ENCODE assay signal across 2 cellular contexts in genomic region chr11:110424775-110425444, GRCh38.
A peak's percentile ranks its signal among the peaks of the same experiment; 100 is the strongest.
TF ChIP-seq lines count a peak whose summit lies in the region.

No MANE protein-coding gene starts in this region.

TF ChIP-seq in IMR-90, 13 proteins besides CTCF, POLR2A, EP300 and RAD21:
- TF ChIP-seq CHD1 (IDR thresholded peaks at IDR 0.05; ENCODE audit: low read depth, low read length) = no peak
- TF ChIP-seq NFE2L2 (IDR thresholded peaks at IDR 0.05; ENCODE audit: low read depth, low read length) = no peak
- TF ChIP-seq SMC3 (IDR thresholded peaks at IDR 0.05; ENCODE audit: low read depth, low read length) = no peak
- TF ChIP-seq BHLHE40 (IDR thresholded peaks at IDR 0.05; ENCODE audit: low read depth, low read length) = no peak
- no peak for TF ChIP-seq ELK1 (IDR thresholded peaks at IDR 0.05; ENCODE audit: borderline replicate concordance, low read depth, low read length)
- no peak for TF ChIP-seq RCOR1 (IDR thresholded peaks at IDR 0.05; ENCODE audit: insufficient replicate concordance, low read length)
- no peak for TF ChIP-seq CEBPB (IDR thresholded peaks at IDR 0.05; ENCODE audit: low read depth, low read length)
- no peak for TF ChIP-seq FOS (IDR thresholded peaks at IDR 0.05; ENCODE audit: low read depth, low read length)
- no peak for TF ChIP-seq MXI1 (IDR thresholded peaks at IDR 0.05; ENCODE audit: borderline replicate concordance, low read depth, low read length)
- TF ChIP-seq MAZ (IDR thresholded peaks at IDR 0.05; ENCODE audit: borderline replicate concordance, low read depth, low read length) = no peak
- no peak for TF ChIP-seq MAFK (IDR thresholded peaks at IDR 0.05; ENCODE audit: low read depth, low read length)
- TF ChIP-seq USF2 (IDR thresholded peaks at IDR 0.05; ENCODE audit: low read depth, low read length) = no peak
- no peak for TF ChIP-seq RFX5 (IDR thresholded peaks at IDR 0.05; ENCODE audit: low read depth, low read length)
TF ChIP-seq in IMR-90: peak in this region for 0.

TF ChIP-seq in HepG2, 621 proteins besides CTCF, POLR2A, EP300 and RAD21:
- no peak for TF ChIP-seq PPARG (CRISPR knock-in tag; conservative IDR thresholded peaks at IDR 0.05)
- no peak for TF ChIP-seq ZNF225 (CRISPR knock-in tag; IDR thresholded peaks at IDR 0.05)
- TF ChIP-seq RARA (CRISPR knock-in tag; IDR thresholded peaks at IDR 0.05) = peak; percentile 59
- TF ChIP-seq ZNF747 (CRISPR knock-in tag; IDR thresholded peaks at IDR 0.05; ENCODE audit: borderline replicate concordance) = no peak
- no peak for TF ChIP-seq RFX3 (CRISPR knock-in tag; IDR thresholded peaks at IDR 0.05)
